Comparison of ENCODE assay signal across 9 cellular contexts in the genomic region with DNA sequence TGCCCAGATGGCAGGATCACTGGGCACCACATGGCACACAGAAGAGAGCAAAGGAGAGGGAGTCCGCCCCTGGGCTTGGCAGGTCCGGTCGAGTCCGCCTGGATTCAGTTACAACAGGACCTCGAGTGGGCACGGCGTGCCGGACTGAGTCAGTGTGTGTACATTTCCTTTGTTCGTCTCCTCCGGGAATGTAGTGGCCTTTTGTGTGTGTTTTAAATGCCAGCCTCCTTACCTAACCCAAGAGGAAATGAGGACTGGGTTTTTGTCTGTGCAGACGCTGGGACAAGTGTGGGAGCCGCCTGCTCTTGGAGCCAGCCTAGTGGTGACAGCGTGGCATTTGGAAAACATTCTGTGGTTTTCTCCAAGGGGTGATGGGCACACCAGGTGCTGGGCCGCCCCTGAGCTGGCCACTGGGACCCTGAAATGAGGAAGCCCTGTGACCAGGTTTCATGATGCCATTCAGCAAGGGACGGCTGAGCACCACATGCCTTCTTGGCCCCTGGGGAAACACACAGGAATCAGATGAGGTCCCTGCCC. TPM values are rescaled to one million over a fixed set of nuclear protein-coding genes. Genes with fewer than 3 reads are reported as not detected.
DNase-seq lines count a peak whose midpoint lies in the region; ATAC-seq, FAIRE-seq and TF ChIP-seq lines count a peak whose summit lies in the region.
"Had no signal": no experiment of that assay in that cellular context is flagged by ENCODE, and none has a peak within 500 bp of the region (broad histone marks: within the 10 kb centered on the region; RNA-seq: fewer than 3 reads in every experiment).

No MANE protein-coding gene starts in this region.

- H3K36me3 Mint-ChIP-seq in activated CD4-positive, alpha-beta memory T cell treated with anti-CD3 and anti-CD28 coated beads for 36 hours = no peaks in the 10 kb centered on the region
- H3K36me3 Mint-ChIP-seq in activated CD4-positive, alpha-beta memory T cell treated with anti-CD3 and anti-CD28 coated beads, Interleukin-2, amount 10 ng/mL, durations not matched to agents 7 days and 5 days (ENCODE audit: low read depth) = no peaks in the 10 kb centered on the region

- H3K4me1 Mint-ChIP-seq in activated CD4-positive, alpha-beta memory T cell treated with anti-CD3 and anti-CD28 coated beads for 36 hours (ENCODE audit: low read depth) = peaks cover 15% of the 10 kb centered on the region
- H3K4me1 Mint-ChIP-seq in activated CD4-positive, alpha-beta memory T cell treated with anti-CD3 and anti-CD28 coated beads, Interleukin-2, amount 10 ng/mL, durations not matched to agents 7 days and 5 days = peaks cover 17% of the 10 kb centered on the region

- H3K27ac Mint-ChIP-seq in activated CD4-positive, alpha-beta memory T cell treated with anti-CD3 and anti-CD28 coated beads for 36 hours = no peak overlapping the region
- H3K27ac Mint-ChIP-seq in activated CD4-positive, alpha-beta memory T cell treated with anti-CD3 and anti-CD28 coated beads, Interleukin-2, amount 10 ng/mL, durations not matched to agents 7 days and 5 days = no peak overlapping the region

- POLR2A ChIA-PET in activated CD4-positive, alpha-beta memory T cell treated with anti-CD3 and anti-CD28 coated beads for 36 hours (lab: Charles Lee) = no interaction called here
- POLR2A ChIA-PET in activated CD4-positive, alpha-beta memory T cell treated with anti-CD3 and anti-CD28 coated beads, Interleukin-2, amount 10 ng/mL, durations not matched to agents 7 days and 5 days (lab: Charles Lee) = interaction anchor here (0.6 kb wide), 1 partner anchor 74 kb away, joined by 3 read pairs; no protein-coding TSS in a partner anchor

- no peak for ATAC-seq in GM18520 (IDR thresholded peaks at IDR 0.05; ENCODE audit: unreplicated experiment)

- H3K27ac ChIP-seq in substantia nigra (ENCODE audit: low read depth, low read length, poor library complexity, severe bottlenecking) = peak overlapping the region; percentile 38

- H3K9me3 Mint-ChIP-seq in activated CD4-positive, alpha-beta memory T cell treated with anti-CD3 and anti-CD28 coated beads for 36 hours = no peaks in the 10 kb centered on the region
- no peaks in the 10 kb centered on the region for H3K9me3 Mint-ChIP-seq in activated CD4-positive, alpha-beta memory T cell treated with anti-CD3 and anti-CD28 coated beads, Interleukin-2, amount 10 ng/mL, durations not matched to agents 7 days and 5 days

- intact Hi-C loops in activated CD4-positive, alpha-beta memory T cell treated with anti-CD3 and anti-CD28 coated beads for 36 hours (cut with micrococcal nuclease) = no loop called here
- intact Hi-C loops in head of caudate nucleus (cut with DNase I) = no loop called here

- CTCF ChIA-PET in activated CD4-positive, alpha-beta memory T cell treated with anti-CD3 and anti-CD28 coated beads for 36 hours (lab: Charles Lee) = no interaction called here
- CTCF ChIA-PET in activated CD4-positive, alpha-beta memory T cell treated with anti-CD3 and anti-CD28 coated beads, Interleukin-2, amount 10 ng/mL, durations not matched to agents 7 days and 5 days (lab: Charles Lee) = interaction anchor here (1.0 kb wide), 1 partner anchor 140 kb away, joined by 4 read pairs; no protein-coding TSS in a partner anchor

- no peaks in the 10 kb centered on the region for H3K27me3 Mint-ChIP-seq in activated CD4-positive, alpha-beta memory T cell treated with anti-CD3 and anti-CD28 coated beads for 36 hours
- no peaks in the 10 kb centered on the region for H3K27me3 Mint-ChIP-seq in activated CD4-positive, alpha-beta memory T cell treated with anti-CD3 and anti-CD28 coated beads, Interleukin-2, amount 10 ng/mL, durations not matched to agents 7 days and 5 days

- H3K4me3 Mint-ChIP-seq in activated CD4-positive, alpha-beta memory T cell treated with anti-CD3 and anti-CD28 coated beads for 36 hours = no peak overlapping the region
- no peak overlapping the region for H3K4me3 Mint-ChIP-seq in activated CD4-positive, alpha-beta memory T cell treated with anti-CD3 and anti-CD28 coated beads, Interleukin-2, amount 10 ng/mL, durations not matched to agents 7 days and 5 days

- TF ChIP-seq CTCF in D721Med (IDR thresholded peaks at IDR 0.05; ENCODE audit: insufficient read depth, missing control alignments) = no peak

- FAIRE-seq in D721Med (lab: Jason Lieb, UNC) = no peak
- FAIRE-seq: TTC549 had no signal

- DNase-seq in activated CD4-positive, alpha-beta memory T cell treated with anti-CD3 and anti-CD28 coated beads for 36 hours = peak; percentile 24
- DNase-seq in activated CD4-positive, alpha-beta memory T cell treated with anti-CD3 and anti-CD28 coated beads, Interleukin-2, amount 10 ng/mL, durations not matched to agents 7 days and 5 days = no peak
- DNase-seq in SW480 (ENCODE audit: low spot score) = peak; percentile 90
- peak in 25 of 42 donors; percentile 21 to 84 (median 55) for DNase-seq in head of caudate nucleus
- peak in 29 of 49 donors; percentile 15 to 80 (median 49) for DNase-seq in substantia nigra (lab: John Stamatoyannopoulos, UW)
- DNase-seq in D721Med (ENCODE audit: insufficient read length, low spot score) = no peak
- no peak for DNase-seq in NCI-H1105 treated with DMSO at 0.1 percent for 48 hours (lab: John Stamatoyannopoulos, UW)

RNA-seq across cellular contexts. Expression of a gene that starts 9.6 kb away (rescaled TPM):
- total RNA-seq in activated CD4-positive, alpha-beta memory T cell treated with anti-CD3 and anti-CD28 coated beads for 36 hours = 10 to 100 TPM; 16.1 to 18.8 TPM
- total RNA-seq in activated CD4-positive, alpha-beta memory T cell treated with anti-CD3 and anti-CD28 coated beads, Interleukin-2, amount 10 ng/mL, durations not matched to agents 7 days and 5 days = 10 to 100 TPM; 16.9 to 18.9 TPM

Comparison
In these comparisons a context has a peak if more than half of its experiments do, and no peak if none do; other contexts are left out.
1. DNase-seq: peak in activated CD4-positive, alpha-beta memory T cell treated with anti-CD3 and anti-CD28 coated beads for 36 hours (single experiment), SW480 (single experiment), head of caudate nucleus (25 of 42) and substantia nigra (29 of 49); none in activated CD4-positive, alpha-beta memory T cell treated with anti-CD3 and anti-CD28 coated beads, Interleukin-2, amount 10 ng/mL, durations not matched to agents 7 days and 5 days (single experiment), D721Med (single experiment) and NCI-H1105 treated with DMSO at 0.1 percent for 48 hours (single experiment).